Comparison of ENCODE assay signal across 19 cellular contexts in genomic region chrX:74521961-74522833, GRCh38.
DNase-seq lines count a peak whose midpoint lies in the region; ATAC-seq and TF ChIP-seq lines count a peak whose summit lies in the region.
"Had no signal": no experiment of that assay in that cellular context is flagged by ENCODE, and none has a peak within 500 bp of the region (broad histone marks: within the 10 kb centered on the region; RNA-seq: fewer than 3 reads in every experiment).

No MANE protein-coding gene starts in this region.

- H3K4me2 ChIP-seq in fibroblast of lung (ENCODE audit: extremely low read depth, insufficient read depth, low read length) (no peak overlapping the region), MM.1S (ENCODE audit: low read depth, low read length) (no peak overlapping the region), GM23338 (no peak overlapping the region)

- no peaks in the 10 kb centered on the region for H3K27me3 ChIP-seq in MG63
- no peaks in the 10 kb centered on the region for H3K27me3 ChIP-seq in fibroblast of lung (ENCODE audit: control insufficient read depth, insufficient read depth, low read length)
- H3K27me3 ChIP-seq in MM.1S (replicated peaks; ENCODE audit: insufficient read depth, low read length), result no peaks in the 10 kb centered on the region
- H3K27me3 ChIP-seq in GM23338 (ENCODE audit: insufficient read depth), result no peaks in the 10 kb centered on the region
- H3K27me3 ChIP-seq: brain microvascular endothelial cell had no signal

- peaks cover 8% of the 10 kb centered on the region; the same call in 2 of the 3 replicates for H3K36me3 Mint-ChIP-seq in GM23338 (ENCODE audit: low read depth)
- H3K36me3 Mint-ChIP-seq: natural killer cell had no signal

- H3K27ac ChIP-seq in fibroblast of lung (ENCODE audit: insufficient read depth, low read length) (peak overlapping the region; percentile 44), MM.1S (ENCODE audit: low read length) (no peak overlapping the region), GM23338 (ENCODE audit: low read depth) (no peak overlapping the region)
- H3K27ac ChIP-seq: brain microvascular endothelial cell had no signal

- no peaks in the 10 kb centered on the region for H3K79me2 ChIP-seq in fibroblast of lung (ENCODE audit: control insufficient read depth, insufficient read depth, low read length)
- no peaks in the 10 kb centered on the region for H3K79me2 ChIP-seq in MM.1S (ENCODE audit: low read length)
- no peaks in the 10 kb centered on the region for H3K79me2 ChIP-seq in GM23338 (replicated peaks; ENCODE audit: insufficient read depth)

- H3F3A ChIP-seq in MM.1S (ENCODE audit: insufficient read depth, low read length) (no peaks in the 10 kb centered on the region), GM23338 (replicated peaks; ENCODE audit: low read depth) (no peaks in the 10 kb centered on the region)

- H2AFZ ChIP-seq in fibroblast of lung (ENCODE audit: low read length), result no peak overlapping the region
- no peak overlapping the region for H2AFZ ChIP-seq in MM.1S (ENCODE audit: low read length)
- no peak overlapping the region for H2AFZ ChIP-seq in GM23338

- H3K9ac ChIP-seq in fibroblast of lung (ENCODE audit: insufficient read depth, low read length), result no peak overlapping the region
- no peak overlapping the region for H3K9ac ChIP-seq in MM.1S (ENCODE audit: low read length)

- H3K4me3 Mint-ChIP-seq in GM23338, result no peak overlapping the region
- H3K4me3 Mint-ChIP-seq: activated T-helper 17 cell treated with anti-CD3 and anti-CD28 coated beads, Interleukin-2, amount 50 U/mL, for 72 hours; effector memory CD8-positive, alpha-beta T cell; natural killer cell had no signal

- H3K4me1 Mint-ChIP-seq in GM23338, result peaks cover 2% of the 10 kb centered on the region; the same call in 1 of the 3 replicates
- H3K4me1 Mint-ChIP-seq: activated T-helper 17 cell treated with anti-CD3 and anti-CD28 coated beads, Interleukin-2, amount 50 U/mL, for 72 hours; natural killer cell had no signal

- H3K9me3 Mint-ChIP-seq in GM23338, result peaks cover 5% of the 10 kb centered on the region; the same call in 2 of the 3 replicates
- H3K9me3 Mint-ChIP-seq: activated T-helper 17 cell treated with anti-CD3 and anti-CD28 coated beads, Interleukin-2, amount 50 U/mL, for 72 hours; effector memory CD8-positive, alpha-beta T cell; natural killer cell had no signal

- H4K20me1 ChIP-seq in fibroblast of lung (ENCODE audit: control insufficient read depth, extremely low read depth, insufficient read depth, low read length) (no peaks in the 10 kb centered on the region), MM.1S (ENCODE audit: insufficient read depth, low read length) (no peaks in the 10 kb centered on the region), GM23338 (replicated peaks; ENCODE audit: insufficient read depth) (no peaks in the 10 kb centered on the region)

- H3K4me1 ChIP-seq in fibroblast of lung (ENCODE audit: control insufficient read depth, extremely low read depth, insufficient read depth, low read length) (no peaks in the 10 kb centered on the region), MM.1S (ENCODE audit: low read length) (no peaks in the 10 kb centered on the region), GM23338 (ENCODE audit: insufficient read depth) (no peaks in the 10 kb centered on the region)
- H3K4me1 ChIP-seq: HAP-1 had no signal

- peaks cover 5% of the 10 kb centered on the region for H3K27me3 Mint-ChIP-seq in GM23338 (ENCODE audit: insufficient read depth, low read depth, poor library complexity)
- H3K27me3 Mint-ChIP-seq: activated T-helper 17 cell treated with anti-CD3 and anti-CD28 coated beads, Interleukin-2, amount 50 U/mL, for 72 hours; effector memory CD8-positive, alpha-beta T cell had no signal

- H3K4me3 ChIP-seq in MG63 (no peak overlapping the region), fibroblast of lung (replicated peaks in 1 of 4; ENCODE audit: control extremely low read depth in 1 of 4, insufficient read depth in 1 of 4, low read depth in 3 of 4, low read length in 4 of 4) (no peak overlapping the region), MM.1S (ENCODE audit: low read length) (no peak overlapping the region), GM23338 (no peak overlapping the region)
- H3K4me3 ChIP-seq: HAP-1 had no signal

- H3K9me2 ChIP-seq in MM.1S (replicated peaks; ENCODE audit: insufficient read depth, low read length) (no peaks in the 10 kb centered on the region), GM23338 (ENCODE audit: insufficient read depth) (no peaks in the 10 kb centered on the region)

- H3K36me3 ChIP-seq in MG63, result no peaks in the 10 kb centered on the region
- no peaks in the 10 kb centered on the region for H3K36me3 ChIP-seq in fibroblast of lung (ENCODE audit: control insufficient read depth, insufficient read depth, low read length)
- no peaks in the 10 kb centered on the region for H3K36me3 ChIP-seq in MM.1S (replicated peaks; ENCODE audit: insufficient read depth, low read length)
- no peaks in the 10 kb centered on the region for H3K36me3 ChIP-seq in GM23338 (ENCODE audit: insufficient read depth)
- H3K36me3 ChIP-seq: brain microvascular endothelial cell, HAP-1 had no signal

- TF ChIP-seq CTCF in fibroblast of lung (conservative IDR thresholded peaks at IDR 0.05 in 1 of 2, IDR thresholded peaks at IDR 0.05 in 1 of 2; ENCODE audit: low read depth in 1 of 2, low read length in 2 of 2) (no peak), MM.1S (IDR thresholded peaks at IDR 0.05; ENCODE audit: low read length) (no peak), GM23338 (conservative IDR thresholded peaks at IDR 0.05; ENCODE audit: low read depth in 2 of 2) (no peak)

- DNase-seq in A172 (ENCODE audit: low spot score) (peak; percentile 54), MG63 (peak; percentile 1), fibroblast of lung (ENCODE audit: low read depth in 2 of 2) (peak; percentile 67 to 78), medulla oblongata (ENCODE audit: extremely low spot score) (peak; percentile 9), MM.1S (no peak), NCI-H510A treated with DMSO at 0.1 percent for 48 hours (lab: John Stamatoyannopoulos, UW) (no peak), GM23338 (ENCODE audit: low spot score) (no peak), activated T-cell treated with anti-CD3 and anti-CD28 coated beads for 4 hours (no peak)
- DNase-seq: 8988T; activated CD4-positive, alpha-beta T cell treated with anti-CD3 and anti-CD28 coated beads, Interleukin-2, amount 50 U/mL, for 1 hour; brain microvascular endothelial cell; effector memory CD8-positive, alpha-beta T cell; Karpas-422; left colon; natural killer cell; NCI-H1694; stimulated activated naive CD4-positive, alpha-beta T cell had no signal

- ATAC-seq in GM23338, result no peak
- ATAC-seq: activated T-helper 17 cell treated with anti-CD3 and anti-CD28 coated beads, Interleukin-2, amount 50 U/mL, for 72 hours; effector memory CD8-positive, alpha-beta T cell; left colon; natural killer cell had no signal

- no peak overlapping the region for H3K27ac Mint-ChIP-seq in GM23338
- H3K27ac Mint-ChIP-seq: activated T-helper 17 cell treated with anti-CD3 and anti-CD28 coated beads, Interleukin-2, amount 50 U/mL, for 72 hours; effector memory CD8-positive, alpha-beta T cell; natural killer cell had no signal

- H3K9me3 ChIP-seq in MG63 (no peaks in the 10 kb centered on the region), fibroblast of lung (ENCODE audit: control insufficient read depth, insufficient read depth, low read depth, low read length) (no peaks in the 10 kb centered on the region), MM.1S (replicated peaks; ENCODE audit: insufficient read depth, low read length) (no peaks in the 10 kb centered on the region)
- H3K9me3 ChIP-seq: HAP-1 had no signal

TF ChIP-seq in GM23338, 12 proteins besides CTCF, POLR2A, EP300 and RAD21:
- TF ChIP-seq ETS1 (IDR thresholded peaks at IDR 0.05), result no peak
- TF ChIP-seq EZH2 (IDR thresholded peaks at IDR 0.05; ENCODE audit: low read depth, unreplicated experiment), result no peak
- TF ChIP-seq JUNB (IDR thresholded peaks at IDR 0.05; ENCODE audit: unreplicated experiment), result no peak
- no peak for TF ChIP-seq CREB1 (CRISPR knock-in tag; IDR thresholded peaks at IDR 0.05; ENCODE audit: low read depth)
- no peak for TF ChIP-seq NANOG (IDR thresholded peaks at IDR 0.05; ENCODE audit: borderline replicate concordance)

Comparison
In these comparisons a context has a peak if more than half of its experiments do, and no peak if none do; other contexts are left out.
1. DNase-seq: peak in A172 (single experiment), MG63 (single experiment), fibroblast of lung (2 of 2) and medulla oblongata (single experiment); none in MM.1S (single experiment), NCI-H510A treated with DMSO at 0.1 percent for 48 hours (single experiment), GM23338 (single experiment) and activated T-cell treated with anti-CD3 and anti-CD28 coated beads for 4 hours (single experiment).